30 cellular contexts compared by ENCODE assay signal in the genomic region with DNA sequence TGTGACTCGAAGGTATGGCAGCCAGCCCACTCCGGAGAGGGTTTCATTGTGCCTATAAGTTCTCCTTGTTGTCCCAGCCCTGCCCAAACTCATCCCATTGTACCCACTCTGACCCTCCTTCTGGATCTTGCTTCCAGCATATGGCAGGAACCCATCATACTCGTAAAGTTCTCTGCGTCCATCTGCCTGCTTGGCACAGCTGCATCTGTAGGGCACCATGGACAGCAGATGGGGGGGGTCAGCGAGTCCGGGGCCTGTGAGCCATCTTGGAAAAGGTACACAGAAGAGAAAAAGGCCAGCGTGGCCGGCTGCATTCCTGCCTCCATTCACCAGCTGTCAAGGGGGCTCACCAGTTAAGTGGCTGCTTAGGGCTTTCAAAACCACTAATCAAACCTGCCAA.
"Had no signal": no experiment of that assay in that cellular context is flagged by ENCODE, and none has a peak within 500 bp of the region (broad histone marks: within the 10 kb centered on the region; RNA-seq: fewer than 3 reads in every experiment).

No MANE protein-coding gene starts in this region.

- H3K27me3 ChIP-seq: thyroid gland, upper lobe of left lung had no signal

- H3K27me3 Mint-ChIP-seq: activated CD4-positive, alpha-beta T cell treated with anti-CD3 and anti-CD28 coated beads, Interleukin-2, amount 10 ng/mL, durations not matched to agents 24 days and 14 days had no signal

- H3K27ac ChIP-seq: adrenal gland, gastroesophageal sphincter, parathyroid adenoma, psoas muscle, stomach, thyroid gland, upper lobe of left lung, VCaP had no signal

- H3K9me3 Mint-ChIP-seq: activated CD4-positive, alpha-beta T cell treated with anti-CD3 and anti-CD28 coated beads, Interleukin-2, amount 10 ng/mL, durations not matched to agents 24 days and 14 days; activated naive CD4-positive, alpha-beta T cell treated with anti-CD3 and anti-CD28 coated beads for 36 hours; activated naive CD8-positive, alpha-beta T cell treated with anti-CD3 and anti-CD28 coated beads for 36 hours; activated T-helper 1 cell treated with anti-CD3 and anti-CD28 coated beads, Interleukin-12 subunit alpha, Interleukin-12 subunit beta, Interleukin-2, Interleukin-4 antibody, amounts not matched to agents 30 ng/mL and 10 ng/mL and 1 ng/mL, durations not matched to agents 14 hours and 24 hours and 36 hours; neural crest cell had no signal

- H3K79me2 ChIP-seq: parathyroid adenoma had no signal

- H3K4me3 Mint-ChIP-seq: activated CD4-positive, alpha-beta memory T cell treated with anti-CD3 and anti-CD28 coated beads for 36 hours; activated CD4-positive, alpha-beta T cell treated with anti-CD3 and anti-CD28 coated beads, Interleukin-2, amount 10 ng/mL, durations not matched to agents 24 days and 14 days; activated naive CD4-positive, alpha-beta T cell treated with anti-CD3 and anti-CD28 coated beads for 36 hours; activated naive CD8-positive, alpha-beta T cell treated with anti-CD3 and anti-CD28 coated beads for 36 hours; activated T-helper 1 cell treated with anti-CD3 and anti-CD28 coated beads, Interleukin-12 subunit alpha, Interleukin-12 subunit beta, Interleukin-2, Interleukin-4 antibody, amounts not matched to agents 30 ng/mL and 10 ng/mL and 1 ng/mL, durations not matched to agents 14 hours and 24 hours and 36 hours; naive thymus-derived CD8-positive, alpha-beta T cell; neural crest cell; stimulated activated naive B cell treated with anti-CD40 and anti-IgM and Interleukin-4, amounts not matched to agents 10 μg/mL and 1 μg/mL and 100 μg/mL, for 72 hours had no signal

- H3K9me3 ChIP-seq: adrenal gland, gastroesophageal sphincter, psoas muscle, stomach, thyroid gland, upper lobe of left lung had no signal

- H3K4me3 ChIP-seq: adrenal gland, gastroesophageal sphincter, psoas muscle, smooth muscle cell, stomach, thyroid gland, upper lobe of left lung had no signal

- H3K4me1 ChIP-seq: adrenal gland, gastroesophageal sphincter, parathyroid adenoma, psoas muscle, stomach, thyroid gland, upper lobe of left lung had no signal

- H3K36me3 ChIP-seq: adrenal gland, gastroesophageal sphincter, stomach, thyroid gland, upper lobe of left lung had no signal

- H2AFZ ChIP-seq: parathyroid adenoma had no signal

- H3K36me3 Mint-ChIP-seq: activated CD4-positive, alpha-beta memory T cell treated with anti-CD3 and anti-CD28 coated beads for 36 hours; activated naive CD8-positive, alpha-beta T cell treated with anti-CD3 and anti-CD28 coated beads for 36 hours; brain; naive thymus-derived CD8-positive, alpha-beta T cell; stimulated activated naive B cell treated with anti-CD40 and anti-IgM and Interleukin-4, amounts not matched to agents 10 μg/mL and 1 μg/mL and 100 μg/mL, for 72 hours had no signal

- H3K4me1 Mint-ChIP-seq: activated CD4-positive, alpha-beta T cell treated with anti-CD3 and anti-CD28 coated beads, Interleukin-2, amount 10 ng/mL, durations not matched to agents 24 days and 14 days; activated naive CD8-positive, alpha-beta T cell treated with anti-CD3 and anti-CD28 coated beads for 36 hours; neural crest cell; stimulated activated naive B cell treated with anti-CD40 and anti-IgM and Interleukin-4, amounts not matched to agents 10 μg/mL and 1 μg/mL and 100 μg/mL, for 72 hours had no signal

- H3K27ac Mint-ChIP-seq: activated CD4-positive, alpha-beta memory T cell treated with anti-CD3 and anti-CD28 coated beads for 36 hours; activated CD4-positive, alpha-beta T cell treated with anti-CD3 and anti-CD28 coated beads, Interleukin-2, amount 10 ng/mL, durations not matched to agents 24 days and 14 days; activated naive CD4-positive, alpha-beta T cell treated with anti-CD3 and anti-CD28 coated beads for 36 hours; activated naive CD8-positive, alpha-beta T cell treated with anti-CD3 and anti-CD28 coated beads for 36 hours; activated T-helper 1 cell treated with anti-CD3 and anti-CD28 coated beads, Interleukin-12 subunit alpha, Interleukin-12 subunit beta, Interleukin-2, Interleukin-4 antibody, amounts not matched to agents 30 ng/mL and 10 ng/mL and 1 ng/mL, durations not matched to agents 14 hours and 24 hours and 36 hours; naive thymus-derived CD8-positive, alpha-beta T cell; stimulated activated naive B cell treated with anti-CD40 and anti-IgM and Interleukin-4, amounts not matched to agents 10 μg/mL and 1 μg/mL and 100 μg/mL, for 72 hours had no signal

- ATAC-seq: gastroesophageal sphincter; left colon; naive thymus-derived CD8-positive, alpha-beta T cell; psoas muscle; stimulated activated naive B cell treated with anti-CD40 and anti-IgM and Interleukin-4, amounts not matched to agents 10 μg/mL and 1 μg/mL and 100 μg/mL, for 72 hours had no signal

- DNase-seq: activated CD4-positive, alpha-beta memory T cell treated with anti-CD3 and anti-CD28 coated beads for 36 hours; activated CD4-positive, alpha-beta T cell treated with anti-CD3 and anti-CD28 coated beads, Interleukin-2, amount 10 ng/mL, durations not matched to agents 24 days and 14 days; activated CD8-positive, alpha-beta memory T cell treated with anti-CD3 and anti-CD28 coated beads, Interleukin-2, amount 50 U/mL, for 4 hours; activated effector memory CD4-positive, alpha-beta T cell treated with anti-CD3 and anti-CD28 coated beads, Interleukin-2, amount 50 U/mL, for 16 hours; activated naive CD4-positive, alpha-beta T cell treated with anti-CD3 and anti-CD28 coated beads for 36 hours; activated naive CD8-positive, alpha-beta T cell treated with anti-CD3 and anti-CD28 coated beads for 36 hours; activated T-cell treated with anti-CD3 and anti-CD28 coated beads, Interleukin-2, amount 50 U/mL, for 1 hour; adrenal gland; aorta; head of caudate nucleus; hippocampal formation; kidney; left colon; midbrain; naive thymus-derived CD8-positive, alpha-beta T cell; occipital lobe; psoas muscle; stimulated activated CD4-positive, alpha-beta T cell treated with anti-CD3 and anti-CD28 coated beads, Interleukin-1b, Interleukin-23, amount 100 ng/mL, for 48 hours; stimulated activated CD4-positive, alpha-beta T cell treated with anti-CD3 and anti-CD28 coated beads, Interleukin-4, amount 100 ng/mL, for 4 hours; stimulated activated naive B cell treated with anti-CD40 and anti-IgM and Interleukin-4, amounts not matched to agents 10 μg/mL and 1 μg/mL and 100 μg/mL, for 72 hours; stomach; thyroid gland; upper lobe of left lung had no signal

- H3K4me2 ChIP-seq: smooth muscle cell had no signal

- H3K9ac ChIP-seq: parathyroid adenoma had no signal
